ENCODE assay signal across 21 cellular contexts in the genomic region with DNA sequence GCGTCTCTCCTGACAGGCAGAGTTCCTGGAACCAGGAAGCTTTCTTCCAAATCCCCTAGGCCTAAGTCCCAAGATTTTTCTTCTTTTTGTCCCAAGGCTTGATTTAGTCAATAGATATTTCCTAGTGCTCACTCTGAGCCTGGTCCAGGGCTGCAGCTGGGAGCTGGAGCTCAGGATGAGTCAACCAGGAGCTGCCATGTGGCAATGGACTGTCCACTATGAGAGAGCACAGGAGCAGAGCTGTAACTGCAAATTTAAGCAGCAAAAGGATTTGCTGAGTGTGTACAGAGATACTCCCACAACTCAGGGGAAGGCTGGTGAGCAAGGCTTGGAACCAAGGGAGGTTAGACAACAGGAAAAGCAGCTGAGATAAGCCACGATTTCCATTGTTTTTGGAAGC.
DNase-seq lines count a peak whose midpoint lies in the region; ATAC-seq, FAIRE-seq and TF ChIP-seq lines count a peak whose summit lies in the region.
"Had no signal": no experiment of that assay in that cellular context is flagged by ENCODE, and none has a peak within 500 bp of the region (broad histone marks: within the 10 kb centered on the region; RNA-seq: fewer than 3 reads in every experiment).

No MANE protein-coding gene starts in this region.

- intact Hi-C loops in left ventricle myocardium superior (cut with micrococcal nuclease) (no loop called here), pancreas (cut with DNase I) (no loop called here)

- H3K4me1 ChIP-seq in adipocyte (ENCODE audit: control insufficient read depth, insufficient read depth, low read length) (peaks cover 36% of the 10 kb centered on the region), pancreas (no peaks in the 10 kb centered on the region)
- H3K4me1 ChIP-seq: HAP-1 had no signal

- peak; percentile 42 for ATAC-seq in left ventricle myocardium superior
- peak in 3 of 4 donors; percentile 41 to 63 (median 53) for ATAC-seq in pancreas

- H3K27ac ChIP-seq in pancreas: no peak overlapping the region
- H3K27ac ChIP-seq: BLaER1 treated with 17β-estradiol and CSF1 and Interleukin-3, amounts not matched to agents 10 nM and 100 nM; coronary artery; KMS-11; suprapubic skin had no signal

- H3K36me3 ChIP-seq in adipocyte (ENCODE audit: control insufficient read depth, insufficient read depth, low read length, severe bottlenecking) (no peaks in the 10 kb centered on the region), pancreas (no peaks in the 10 kb centered on the region)
- H3K36me3 ChIP-seq: BLaER1 treated with 17β-estradiol and CSF1 and Interleukin-3, amounts not matched to agents 10 nM and 100 nM; HAP-1; suprapubic skin had no signal

- no peak overlapping the region for H3K4me3 ChIP-seq in adipocyte (ENCODE audit: low read length)
- H3K4me3 ChIP-seq in pancreas: no peak overlapping the region
- H3K4me3 ChIP-seq: BLaER1 treated with 17β-estradiol and CSF1 and Interleukin-3, amounts not matched to agents 10 nM and 100 nM; coronary artery; HAP-1; skin epidermis; suprapubic skin had no signal

- TF ChIP-seq CTCF in pancreas (IDR thresholded peaks at IDR 0.05): no peak

- no peak for FAIRE-seq in pancreas (lab: Jason Lieb, UNC)
- FAIRE-seq: islet of Langerhans, RCC 7860 had no signal

- H3K9me3 ChIP-seq in adipocyte (ENCODE audit: control insufficient read depth, low read length) (peaks cover 2% of the 10 kb centered on the region), pancreas (no peaks in the 10 kb centered on the region)
- H3K9me3 ChIP-seq: HAP-1, suprapubic skin had no signal

- no peak overlapping the region for H3K9ac ChIP-seq in adipocyte (ENCODE audit: low read length)
- H3K9ac ChIP-seq: BLaER1 treated with 17β-estradiol and CSF1 and Interleukin-3, amounts not matched to agents 10 nM and 100 nM; KMS-11 had no signal

- DNase-seq in ELR (ENCODE audit: low read depth): peak; percentile 11
- DNase-seq in adipocyte (ENCODE audit: low read depth): peak; percentile 63
- DNase-seq in left ventricle myocardium superior: no peak
- DNase-seq in pancreas: no peak
- no peak for DNase-seq in COLO829 (ENCODE audit: low spot score)
- no peak for DNase-seq in cortex of kidney (lab: John Stamatoyannopoulos, UW)
- no peak for DNase-seq in COLO668 (lab: John Stamatoyannopoulos, UW; ENCODE audit: unreplicated experiment)
- DNase-seq: activated CD4-positive, alpha-beta T cell treated with anti-CD3 and anti-CD28 coated beads for 4 hours; activated effector memory CD4-positive, alpha-beta T cell treated with Interleukin-2 at 50 U/mL for 16 hours; DMS153; NCI-H1417; occipital lobe; stimulated activated CD4-positive, alpha-beta T cell treated with anti-CD3 and anti-CD28 coated beads, Interleukin-4, amount 100 ng/mL, for 24 hours had no signal

- H3K27me3 ChIP-seq in adipocyte (replicated peaks; ENCODE audit: control insufficient read depth, insufficient read depth, low read length) (no peaks in the 10 kb centered on the region), pancreas (no peaks in the 10 kb centered on the region)
- H3K27me3 ChIP-seq: BLaER1 treated with 17β-estradiol and CSF1 and Interleukin-3, amounts not matched to agents 10 nM and 100 nM; suprapubic skin had no signal

- 60% methylated on average over 2 of the region's 2 CpGs for WGBS in pancreas, 2 donors

Comparison
In these comparisons a context has a peak if more than half of its experiments do, and no peak if none do; other contexts are left out.
1. DNase-seq: peak in ELR (single experiment) and adipocyte (single experiment); none in left ventricle myocardium superior (single experiment), pancreas (0 of 6), COLO829 (single experiment), cortex of kidney (single experiment) and COLO668 (single experiment).